In genomic region chr2:15415748-15416147, GRCh38 we compare ENCODE assay signal across 23 cellular contexts.
"Had no signal": no experiment of that assay in that cellular context is flagged by ENCODE, and none has a peak within 500 bp of the region (broad histone marks: within the 10 kb centered on the region; RNA-seq: fewer than 3 reads in every experiment).

No MANE protein-coding gene starts in this region.

- ATAC-seq: HepG2 had no signal

- H3K4me3 ChIP-seq: MG63, SJSA1, SK-N-MC had no signal

- H3K27me3 ChIP-seq: MG63, SJSA1 had no signal

- DNase-seq: IMR-90, Karpas-422, KG1, MG63, NCI-H1092, NCI-H1105 treated with DMSO at 0.1 percent for 48 hours, NCI-H1417 treated with DMSO at 0.1 percent for 48 hours, NCI-H146, NCI-H1694 treated with DMSO at 0.1 percent for 48 hours, NCI-H1930, NCI-H2081, NCI-H2107, NCI-H2227 treated with DMSO at 0.1 percent for 48 hours, NCI-H524, NCI-H526 treated with DMSO at 0.1 percent for 48 hours, NCI-H774, Right ventricle myocardium superior, RPMI8226, SIG-M5 had no signal

- H3K36me3 ChIP-seq: MG63 had no signal

- H3K4me1 ChIP-seq: SJSA1 had no signal

- H3K9me3 ChIP-seq: MG63, SJSA1 had no signal

- FAIRE-seq: HepG2, RCC 7860 had no signal

- H3K27ac ChIP-seq: SJSA1, SK-N-MC had no signal
